Comparison of ENCODE assay signal across 13 cellular contexts in genomic region chrX:83416273-83416672, GRCh38.
DNase-seq lines count a peak whose midpoint lies in the region; ATAC-seq and TF ChIP-seq lines count a peak whose summit lies in the region.
"Had no signal": no experiment of that assay in that cellular context is flagged by ENCODE, and none has a peak within 500 bp of the region (broad histone marks: within the 10 kb centered on the region; RNA-seq: fewer than 3 reads in every experiment).

No MANE protein-coding gene starts in this region.

- ATAC-seq in GM18861 (IDR thresholded peaks at IDR 0.05; ENCODE audit: unreplicated experiment) (peak; percentile 68), GM19467 (IDR thresholded peaks at IDR 0.05; ENCODE audit: unreplicated experiment) (no peak)

- DNase-seq in lung microvascular endothelial cell (ENCODE audit: low read depth in 2 of 2) (peak; percentile 1 to 11), cerebellar nuclear complex (lab: John Stamatoyannopoulos, UW) (no peak)
- DNase-seq in activated T-cell treated with anti-CD3 and anti-CD28 coated beads, Interleukin-2, amount 50 U/mL, for 1 hour, result no peak
- DNase-seq: activated effector memory CD4-positive, alpha-beta T cell treated with Interleukin-2 at 50 U/mL for 16 hours; EL; NK-92 treated with Interleukin-12 subunit alpha and Interleukin-12 subunit beta, amount 100 ng/mL, for 24 hours; stimulated activated CD4-positive, alpha-beta T cell treated with anti-CD3 and anti-CD28 coated beads, Interleukin-4, amount 100 ng/mL, for 1 hour; substantia nigra had no signal

- no peak overlapping the region for H3K27ac ChIP-seq in VCaP
- H3K27ac ChIP-seq: neutrophil had no signal

- no peak for TF ChIP-seq EP300 in Ishikawa (IDR thresholded peaks at IDR 0.05; ENCODE audit: borderline replicate concordance)

- peak; percentile 66 for TF ChIP-seq CTCF in VCaP (conservative IDR thresholded peaks at IDR 0.05)

- peak; percentile 42; the same call in 1 of the 2 replicates for TF ChIP-seq RAD21 in Ishikawa (IDR thresholded peaks at IDR 0.05; ENCODE audit: low read depth)

TF ChIP-seq in Ishikawa, 13 proteins besides CTCF, POLR2A, EP300 and RAD21:
- TF ChIP-seq ZBTB7A (IDR thresholded peaks at IDR 0.05; ENCODE audit: low read depth) (no peak), NFIC (IDR thresholded peaks at IDR 0.05) (no peak), TAF1 (IDR thresholded peaks at IDR 0.05; ENCODE audit: low read depth) (no peak), MAX (IDR thresholded peaks at IDR 0.05) (no peak), CEBPB (IDR thresholded peaks at IDR 0.05) (no peak), FOXM1 (IDR thresholded peaks at IDR 0.05; ENCODE audit: borderline replicate concordance, low read depth) (no peak), CREB1 (IDR thresholded peaks at IDR 0.05; ENCODE audit: low read depth) (no peak), USF1 (IDR thresholded peaks at IDR 0.05) (no peak), EGR1 (IDR thresholded peaks at IDR 0.05) (no peak), REST (IDR thresholded peaks at IDR 0.05; ENCODE audit: low read depth) (no peak), TEAD4 (IDR thresholded peaks at IDR 0.05) (no peak), TCF12 (IDR thresholded peaks at IDR 0.05; ENCODE audit: low read depth) (no peak), YY1 (IDR thresholded peaks at IDR 0.05; ENCODE audit: low read depth) (no peak)

Comparison
In these comparisons a context has a peak if more than half of its experiments do, and no peak if none do; other contexts are left out.
1. DNase-seq: peak in lung microvascular endothelial cell (2 of 2); none in cerebellar nuclear complex (0 of 2) and activated T-cell treated with anti-CD3 and anti-CD28 coated beads, Interleukin-2, amount 50 U/mL, for 1 hour (single experiment).